Comparison of ENCODE assay signal across 14 cellular contexts in the genomic region with DNA sequence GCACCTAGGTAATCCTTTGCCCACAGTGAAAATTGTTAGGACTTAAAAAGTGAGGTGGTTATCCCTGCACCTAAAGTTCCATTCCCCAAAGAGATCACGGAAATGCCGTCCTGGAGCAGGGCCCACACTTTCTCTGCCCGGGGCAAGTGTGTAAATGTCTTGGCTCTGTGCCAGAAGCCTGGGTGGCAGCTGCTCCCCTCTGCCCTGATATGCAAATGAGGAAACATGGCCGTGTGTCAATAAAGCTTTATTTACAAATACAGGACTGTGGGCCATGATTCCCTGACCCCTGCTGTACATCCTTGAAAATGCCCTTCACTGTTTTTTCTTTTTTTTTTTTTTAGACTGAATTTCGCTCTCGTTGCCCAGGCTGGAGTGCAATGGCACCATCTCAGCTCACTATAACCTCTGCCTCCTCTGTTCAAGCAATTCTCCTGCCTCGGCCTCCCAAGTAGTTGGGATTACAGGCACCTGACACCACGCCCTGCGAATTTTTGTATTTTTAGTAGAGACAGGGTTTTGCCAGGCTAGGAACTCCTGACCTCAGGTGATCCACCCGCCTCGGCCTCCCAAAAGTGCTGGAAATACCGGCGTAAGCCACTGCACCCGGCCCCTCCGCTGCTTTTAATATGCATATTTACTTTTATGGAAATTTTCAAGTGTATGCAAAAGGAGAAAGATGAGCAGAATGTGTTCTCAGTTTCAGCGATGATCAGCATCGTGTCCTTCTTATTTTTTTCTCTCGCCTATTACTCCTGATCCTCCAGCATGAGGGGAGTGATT.
DNase-seq lines count a peak whose midpoint lies in the region; ATAC-seq and TF ChIP-seq lines count a peak whose summit lies in the region.
"Had no signal": no experiment of that assay in that cellular context is flagged by ENCODE, and none has a peak within 500 bp of the region (broad histone marks: within the 10 kb centered on the region; RNA-seq: fewer than 3 reads in every experiment).

No MANE protein-coding gene starts in this region.

- peak; percentile 53 for DNase-seq in NCI-H748 (lab: John Stamatoyannopoulos, UW; ENCODE audit: unreplicated experiment)
- DNase-seq in NCI-H748 treated with DMSO at 0.1 percent for 48 hours (lab: John Stamatoyannopoulos, UW), result no peak
- DNase-seq in A673 (ENCODE audit: low spot score), result peak; percentile 24
- peak; percentile 6 for DNase-seq in ELR (ENCODE audit: low read depth)
- DNase-seq in RPMI8226, result peak; percentile 42
- DNase-seq in sciatic nerve (ENCODE audit: low spot score), result no peak
- no peak for DNase-seq in DMS79 treated with DMSO at 0.1 percent for 48 hours (lab: John Stamatoyannopoulos, UW)
- DNase-seq: CD4-positive, alpha-beta memory T cell; H7; Karpas-422; NCI-H2081 treated with DMSO at 0.1 percent for 48 hours; Peyer's patch had no signal

- peaks cover 5% of the 10 kb centered on the region for H3K4me1 ChIP-seq in A673 (ENCODE audit: insufficient read depth, low read length, poor library complexity, severe bottlenecking)
- H3K4me1 ChIP-seq: Peyer's patch, SJSA1 had no signal

- H3K27ac ChIP-seq in A673 (ENCODE audit: low read depth, low read length, poor library complexity, severe bottlenecking), result no peak overlapping the region
- H3K27ac ChIP-seq: Peyer's patch, SJSA1 had no signal

- CTCF ChIA-PET in A673 (lab: Charles Lee), result no interaction called here

- no peak for ATAC-seq in GM21390 (IDR thresholded peaks at IDR 0.05; ENCODE audit: unreplicated experiment)
- no peak for ATAC-seq in sciatic nerve

- BruUV-seq in A673 (replicated peaks; lab: Mats Ljungman, UMichigan), result no TSS peak

- POLR2A ChIA-PET in A673 (lab: Charles Lee; ENCODE audit: low non-redundant PET), result no interaction called here

- H3K36me3 ChIP-seq in A673 (ENCODE audit: insufficient read depth, low read length, poor library complexity, severe bottlenecking), result no peaks in the 10 kb centered on the region
- H3K36me3 ChIP-seq: Peyer's patch, SJSA1 had no signal

- intact Hi-C loops in A673 (cut with micrococcal nuclease; ENCODE audit: unreplicated experiment) (no loop called here), sciatic nerve (cut with DNase I) (no loop called here)

- no peaks in the 10 kb centered on the region for H3K9me3 ChIP-seq in A673 (ENCODE audit: low read depth, low read length, poor library complexity, severe bottlenecking)
- H3K9me3 ChIP-seq: Peyer's patch, SJSA1 had no signal

- H3K27me3 ChIP-seq in A673 (replicated peaks; ENCODE audit: insufficient read depth, low read depth, low read length, poor library complexity), result no peaks in the 10 kb centered on the region
- H3K27me3 ChIP-seq: Peyer's patch had no signal

- TF ChIP-seq CTCF in A673 (conservative IDR thresholded peaks at IDR 0.05; ENCODE audit: low read depth, low read length), result no peak

- H3K4me3 ChIP-seq in A673 (ENCODE audit: low read depth, low read length, poor library complexity, severe bottlenecking), result no peak overlapping the region
- H3K4me3 ChIP-seq: Peyer's patch, SJSA1 had no signal

Comparison
In these comparisons a context has a peak if more than half of its experiments do, and no peak if none do; other contexts are left out.
1. DNase-seq: peak in NCI-H748 (single experiment), A673 (single experiment), ELR (single experiment) and RPMI8226 (single experiment); none in NCI-H748 treated with DMSO at 0.1 percent for 48 hours (single experiment), sciatic nerve (single experiment) and DMS79 treated with DMSO at 0.1 percent for 48 hours (single experiment).